Comparison of ENCODE assay signal across 11 cellular contexts in the genomic region with DNA sequence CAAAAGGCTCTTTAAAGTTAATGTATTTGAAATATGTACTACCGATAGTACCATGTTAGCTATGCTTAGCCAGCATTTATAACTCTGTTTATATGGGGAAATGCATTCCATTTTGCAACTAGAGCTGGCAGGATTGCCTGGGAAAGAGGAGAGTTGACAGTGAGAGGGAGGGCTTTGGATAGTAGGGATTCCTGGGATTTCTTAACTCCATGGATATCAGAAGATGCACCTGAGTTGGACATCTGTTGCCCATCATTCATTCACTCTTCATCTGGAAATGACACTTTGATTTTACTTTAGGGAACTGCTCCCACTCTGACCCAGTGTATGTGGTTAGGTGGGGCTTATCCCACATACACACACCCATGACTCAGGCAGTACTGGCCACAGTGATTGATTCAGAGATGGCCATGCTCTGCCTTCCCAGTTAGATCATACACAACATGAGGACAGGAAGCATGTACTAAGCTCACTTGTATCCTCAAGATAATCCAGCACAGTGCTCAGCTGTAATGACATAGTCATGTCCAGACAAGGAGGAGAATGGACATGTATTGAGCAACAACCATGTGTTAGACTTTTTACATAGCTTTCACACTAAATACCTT.
A peak's percentile ranks its signal among the peaks of the same experiment; 100 is the strongest.
DNase-seq lines count a peak whose midpoint lies in the region; ATAC-seq and TF ChIP-seq lines count a peak whose summit lies in the region.
"Had no signal": no experiment of that assay in that cellular context is flagged by ENCODE, and none has a peak within 500 bp of the region (broad histone marks: within the 10 kb centered on the region; RNA-seq: fewer than 3 reads in every experiment).

No MANE protein-coding gene starts in this region.

- DNase-seq in H4 (ENCODE audit: low spot score) = peak; percentile 27
- DNase-seq in SJCRH30 = peak; percentile 23
- DNase-seq in fibroblast of lung (ENCODE audit: low read depth in 2 of 2) = peak; percentile 87 to 89
- DNase-seq in sciatic nerve (ENCODE audit: low spot score) = no peak
- no peak for DNase-seq in germinal center (ENCODE audit: low spot score)
- DNase-seq in activated CD4-positive, CD25-positive, alpha-beta regulatory T cell treated with anti-CD3 and anti-CD28 coated beads, Interleukin-2, amount 50 U/mL, for 72 hours = no peak
- DNase-seq in NCI-H1092 treated with DMSO at 0.1 percent for 48 hours (lab: John Stamatoyannopoulos, UW) = no peak
- DNase-seq: immature natural killer cell; NCI-H1436; NCI-H774; stimulated activated CD8-positive, alpha-beta memory T cell treated with anti-CD3 and anti-CD28 coated beads, Interleukin-4, amount 100 ng/mL, for 48 hours had no signal

- TF ChIP-seq CTCF in fibroblast of lung (conservative IDR thresholded peaks at IDR 0.05 in 1 of 2, IDR thresholded peaks at IDR 0.05 in 1 of 2; ENCODE audit: low read depth in 1 of 2, low read length in 2 of 2) = no peak

- H4K20me1 ChIP-seq in fibroblast of lung (ENCODE audit: control insufficient read depth, extremely low read depth, insufficient read depth, low read length) = no peaks in the 10 kb centered on the region

- H3K9me3 ChIP-seq in SJCRH30 (replicated peaks) (peaks cover 5% of the 10 kb centered on the region; the same call in 1 of the 2 replicates), fibroblast of lung (ENCODE audit: control insufficient read depth, insufficient read depth, low read depth, low read length) (no peaks in the 10 kb centered on the region)

- peak; percentile 36 for ATAC-seq in sciatic nerve

- H3K4me1 ChIP-seq in SJCRH30 (peaks cover 9% of the 10 kb centered on the region; the same call in 1 of the 2 replicates), fibroblast of lung (ENCODE audit: control insufficient read depth, extremely low read depth, insufficient read depth, low read length) (peaks cover 6% of the 10 kb centered on the region)

- H3K4me3 ChIP-seq in SJCRH30 (no peak overlapping the region), fibroblast of lung (replicated peaks in 1 of 4; ENCODE audit: control extremely low read depth in 1 of 4, insufficient read depth in 1 of 4, low read depth in 3 of 4, low read length in 4 of 4) (no peak overlapping the region)

- H2AFZ ChIP-seq in fibroblast of lung (ENCODE audit: low read length) = no peak overlapping the region

- intact Hi-C loops in sciatic nerve (cut with DNase I) = no loop called here

- H3K27ac ChIP-seq in SJCRH30 (no peak overlapping the region), fibroblast of lung (ENCODE audit: insufficient read depth, low read length) (no peak overlapping the region)

- H3K27me3 ChIP-seq in SJCRH30 (no peaks in the 10 kb centered on the region), fibroblast of lung (ENCODE audit: control insufficient read depth, insufficient read depth, low read length) (no peaks in the 10 kb centered on the region)

- H3K36me3 ChIP-seq in SJCRH30 = no peaks in the 10 kb centered on the region
- H3K36me3 ChIP-seq in fibroblast of lung (ENCODE audit: control insufficient read depth, insufficient read depth, low read length) = no peaks in the 10 kb centered on the region

- no peak overlapping the region for H3K4me2 ChIP-seq in fibroblast of lung (ENCODE audit: extremely low read depth, insufficient read depth, low read length)

- no peak overlapping the region for H3K9ac ChIP-seq in fibroblast of lung (ENCODE audit: insufficient read depth, low read length)

- H3K79me2 ChIP-seq in fibroblast of lung (ENCODE audit: control insufficient read depth, insufficient read depth, low read length) = no peaks in the 10 kb centered on the region

Comparison
In these comparisons a context has a peak if more than half of its experiments do, and no peak if none do; other contexts are left out.
1. DNase-seq: peak in H4 (single experiment), SJCRH30 (2 of 2) and fibroblast of lung (2 of 2); none in sciatic nerve (single experiment), germinal center (single experiment), activated CD4-positive, CD25-positive, alpha-beta regulatory T cell treated with anti-CD3 and anti-CD28 coated beads, Interleukin-2, amount 50 U/mL, for 72 hours (single experiment) and NCI-H1092 treated with DMSO at 0.1 percent for 48 hours (single experiment).